21 cellular contexts compared by ENCODE assay signal in the genomic region with DNA sequence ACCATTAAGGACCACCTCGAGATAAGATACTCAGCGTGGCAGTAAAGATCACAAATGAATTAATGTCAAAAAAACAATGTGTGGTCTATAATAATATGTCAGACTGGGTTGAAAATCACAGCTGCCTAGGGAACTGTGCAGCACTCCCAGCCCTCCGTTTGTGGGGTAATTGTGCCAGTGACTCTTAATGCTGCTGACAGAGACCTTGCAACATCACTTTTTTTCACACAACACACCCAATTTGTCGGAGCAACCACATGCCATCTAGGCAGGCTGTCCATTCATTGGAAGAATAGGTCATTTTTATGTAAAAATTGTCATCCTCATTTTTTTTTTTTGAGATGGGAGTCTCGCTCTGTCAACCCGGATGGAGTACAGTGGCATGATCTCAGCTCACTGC.
"Had no signal": no experiment of that assay in that cellular context is flagged by ENCODE, and none has a peak within 500 bp of the region (broad histone marks: within the 10 kb centered on the region; RNA-seq: fewer than 3 reads in every experiment).

No MANE protein-coding gene starts in this region.

- H3K36me3 Mint-ChIP-seq: naive B cell had no signal

- H3K4me1 Mint-ChIP-seq: immature natural killer cell, naive B cell had no signal

- H3K27me3 ChIP-seq: dorsolateral prefrontal cortex, esophagus muscularis mucosa, gastroesophageal sphincter had no signal

- H3K4me3 Mint-ChIP-seq: immature natural killer cell, neural crest cell had no signal

- H3K4me3 ChIP-seq: dorsolateral prefrontal cortex, esophagus muscularis mucosa, gastroesophageal sphincter, lung, smooth muscle cell had no signal

- DNase-seq: cortex of kidney; dorsolateral prefrontal cortex; effector memory CD4-positive, alpha-beta T cell; foreskin fibroblast; glutamatergic neuron; immature natural killer cell; kidney; left cardiac atrium; left ventricle myocardium superior; mesenchymal stem cell; naive B cell; posterior cingulate gyrus; stimulated activated CD4-positive, alpha-beta T cell treated with anti-CD3 and anti-CD28 coated beads, Interleukin-2, amount 100 ng/mL, for 48 hours; stimulated activated naive CD4-positive, alpha-beta T cell treated with Interleukin-2 at 50 U/mL for 16 hours; trophoblast cell had no signal

- H3K27ac ChIP-seq: dorsolateral prefrontal cortex, epithelial cell of prostate, esophagus muscularis mucosa, gastroesophageal sphincter had no signal

- H3K27ac Mint-ChIP-seq: immature natural killer cell, naive B cell had no signal

- H3K4me1 ChIP-seq: esophagus muscularis mucosa, gastroesophageal sphincter had no signal

- H3K27me3 Mint-ChIP-seq: naive B cell had no signal

- H3K36me3 ChIP-seq: esophagus muscularis mucosa, gastroesophageal sphincter had no signal

- H3K9me3 Mint-ChIP-seq: neural crest cell had no signal

- H3K9me3 ChIP-seq: esophagus muscularis mucosa, gastroesophageal sphincter had no signal

- H3K4me2 ChIP-seq: smooth muscle cell had no signal
